Comparison of ENCODE assay signal across 1 cellular context in genomic region chr9:95182854-95183563, GRCh38.
A peak's percentile ranks its signal among the peaks of the same experiment; 100 is the strongest.
TF ChIP-seq lines count a peak whose summit lies in the region.

No MANE protein-coding gene starts in this region.

TF ChIP-seq in K562, 482 proteins besides CTCF, POLR2A, EP300 and RAD21:
- TF ChIP-seq TEAD2 (tag; IDR thresholded peaks at IDR 0.05) (peak; percentile 62; the same call in 1 of the 2 replicates), ZNF778 (CRISPR knock-in tag; IDR thresholded peaks at IDR 0.05) (no peak), ESRRA (IDR thresholded peaks at IDR 0.05; ENCODE audit: borderline replicate concordance, low read depth) (peak; percentile 65; the same call in 1 of the 2 replicates), TEAD1 (CRISPR knock-in tag; IDR thresholded peaks at IDR 0.05) (peak in 1 of 2 experiments; percentile 61; a peak in 1 of 4 replicates), TEAD4 (IDR thresholded peaks at IDR 0.05; ENCODE audit: low read length) (0 out of 2 replicates have a peak, but pooled peaks have one; percentile 16), TEAD4 (CRISPR knock-in tag; IDR thresholded peaks at IDR 0.05; ENCODE audit: borderline replicate concordance) (no peak)
- TF ChIP-seq, protein P1, sequence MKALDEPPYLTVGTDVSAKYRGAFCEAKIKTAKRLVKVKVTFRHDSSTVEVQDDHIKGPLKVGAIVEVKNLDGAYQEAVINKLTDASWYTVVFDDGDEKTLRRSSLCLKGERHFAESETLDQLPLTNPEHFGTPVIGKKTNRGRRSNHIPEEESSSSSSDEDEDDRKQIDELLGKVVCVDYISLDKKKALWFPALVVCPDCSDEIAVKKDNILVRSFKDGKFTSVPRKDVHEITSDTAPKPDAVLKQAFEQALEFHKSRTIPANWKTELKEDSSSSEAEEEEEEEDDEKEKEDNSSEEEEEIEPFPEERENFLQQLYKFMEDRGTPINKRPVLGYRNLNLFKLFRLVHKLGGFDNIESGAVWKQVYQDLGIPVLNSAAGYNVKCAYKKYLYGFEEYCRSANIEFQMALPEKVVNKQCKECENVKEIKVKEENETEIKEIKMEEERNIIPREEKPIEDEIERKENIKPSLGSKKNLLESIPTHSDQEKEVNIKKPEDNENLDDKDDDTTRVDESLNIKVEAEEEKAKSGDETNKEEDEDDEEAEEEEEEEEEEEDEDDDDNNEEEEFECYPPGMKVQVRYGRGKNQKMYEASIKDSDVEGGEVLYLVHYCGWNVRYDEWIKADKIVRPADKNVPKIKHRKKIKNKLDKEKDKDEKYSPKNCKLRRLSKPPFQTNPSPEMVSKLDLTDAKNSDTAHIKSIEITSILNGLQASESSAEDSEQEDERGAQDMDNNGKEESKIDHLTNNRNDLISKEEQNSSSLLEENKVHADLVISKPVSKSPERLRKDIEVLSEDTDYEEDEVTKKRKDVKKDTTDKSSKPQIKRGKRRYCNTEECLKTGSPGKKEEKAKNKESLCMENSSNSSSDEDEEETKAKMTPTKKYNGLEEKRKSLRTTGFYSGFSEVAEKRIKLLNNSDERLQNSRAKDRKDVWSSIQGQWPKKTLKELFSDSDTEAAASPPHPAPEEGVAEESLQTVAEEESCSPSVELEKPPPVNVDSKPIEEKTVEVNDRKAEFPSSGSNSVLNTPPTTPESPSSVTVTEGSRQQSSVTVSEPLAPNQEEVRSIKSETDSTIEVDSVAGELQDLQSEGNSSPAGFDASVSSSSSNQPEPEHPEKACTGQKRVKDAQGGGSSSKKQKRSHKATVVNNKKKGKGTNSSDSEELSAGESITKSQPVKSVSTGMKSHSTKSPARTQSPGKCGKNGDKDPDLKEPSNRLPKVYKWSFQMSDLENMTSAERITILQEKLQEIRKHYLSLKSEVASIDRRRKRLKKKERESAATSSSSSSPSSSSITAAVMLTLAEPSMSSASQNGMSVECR (CRISPR knock-in tag; IDR thresholded peaks at IDR 0.05), result no peak
- TF ChIP-seq, protein P2, sequence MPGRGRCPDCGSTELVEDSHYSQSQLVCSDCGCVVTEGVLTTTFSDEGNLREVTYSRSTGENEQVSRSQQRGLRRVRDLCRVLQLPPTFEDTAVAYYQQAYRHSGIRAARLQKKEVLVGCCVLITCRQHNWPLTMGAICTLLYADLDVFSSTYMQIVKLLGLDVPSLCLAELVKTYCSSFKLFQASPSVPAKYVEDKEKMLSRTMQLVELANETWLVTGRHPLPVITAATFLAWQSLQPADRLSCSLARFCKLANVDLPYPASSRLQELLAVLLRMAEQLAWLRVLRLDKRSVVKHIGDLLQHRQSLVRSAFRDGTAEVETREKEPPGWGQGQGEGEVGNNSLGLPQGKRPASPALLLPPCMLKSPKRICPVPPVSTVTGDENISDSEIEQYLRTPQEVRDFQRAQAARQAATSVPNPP (IDR thresholded peaks at IDR 0.05; ENCODE audit: borderline replicate concordance, insufficient read depth, insufficient read length), result no peak
